In the genomic region with DNA sequence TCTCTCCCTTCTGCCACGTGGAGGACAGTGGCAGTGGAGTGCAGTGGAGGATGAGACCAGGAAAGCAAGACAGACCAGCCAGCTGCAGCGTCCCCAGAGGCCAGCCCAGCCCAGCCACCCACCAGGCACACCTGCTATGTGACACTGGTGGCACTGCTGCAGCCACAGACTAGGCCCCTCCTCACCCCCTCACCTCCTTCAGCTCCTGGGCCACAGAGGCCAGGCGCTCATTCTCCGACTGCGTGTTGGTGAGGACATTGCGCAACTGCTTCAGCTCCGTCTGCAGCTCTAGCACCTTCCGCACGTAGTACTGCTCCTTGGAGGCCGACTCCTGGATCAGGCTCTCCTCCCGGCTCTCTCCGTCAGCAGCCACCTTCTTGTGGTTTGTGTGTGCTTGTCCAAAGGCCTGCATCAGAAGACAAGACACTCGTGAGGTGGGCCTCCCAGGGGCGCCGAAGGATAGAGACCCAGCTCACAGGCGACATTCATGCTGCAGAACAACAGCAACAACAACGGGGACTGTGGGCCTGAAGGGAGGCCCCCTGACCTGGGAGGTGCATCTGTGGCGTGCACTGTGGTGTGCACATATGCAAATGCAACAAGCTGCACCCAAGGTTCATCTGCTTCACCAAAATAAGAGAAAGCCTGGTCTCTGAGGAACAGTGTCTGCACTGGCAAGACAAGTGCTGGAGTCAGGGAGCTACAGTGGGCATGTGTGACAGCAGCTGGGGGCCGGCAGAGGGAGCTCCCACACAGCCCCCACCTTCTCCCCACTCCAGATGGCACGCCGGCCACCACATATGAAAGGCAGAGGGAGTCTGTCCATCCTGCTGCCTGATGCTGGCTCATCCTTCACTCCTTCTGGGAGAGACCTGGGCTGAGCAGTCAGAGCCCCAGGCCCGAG, we compare ENCODE assay signal across 8 cellular contexts. TPM values are rescaled to one million over a fixed set of nuclear protein-coding genes. Genes with fewer than 3 reads are reported as not detected.
DNase-seq lines count a peak whose midpoint lies in the region; ATAC-seq and TF ChIP-seq lines count a peak whose summit lies in the region.

No MANE protein-coding gene starts in this region.

- H3K27me3 ChIP-seq in BE2C (no peaks in the 10 kb centered on the region), iPS-15b (ENCODE audit: control insufficient read depth, insufficient read depth, low read length) (no peaks in the 10 kb centered on the region)

- H3K4me1 ChIP-seq in BE2C (peaks cover 6% of the 10 kb centered on the region; the same call in 1 of the 2 replicates), iPS-15b (ENCODE audit: control insufficient read depth, insufficient read depth, low read length) (no peaks in the 10 kb centered on the region)

- peaks cover 41% of the 10 kb centered on the region for H3K36me3 ChIP-seq in BE2C
- H3K36me3 ChIP-seq in iPS-15b (ENCODE audit: control insufficient read depth, insufficient read depth, low read length): peaks cover 24% of the 10 kb centered on the region

- TF ChIP-seq CTCF in BE2C (IDR thresholded peaks at IDR 0.05; ENCODE audit: low read depth, low read length): peak; percentile 66

- H3K9me3 ChIP-seq in BE2C (no peaks in the 10 kb centered on the region), iPS-15b (ENCODE audit: control insufficient read depth, insufficient read depth, low read length) (no peaks in the 10 kb centered on the region)

- in situ Hi-C loops in KBM-7 (cut with MboI; ENCODE audit: low pct_unique_long_range_greater_than_20kb, low sequenced_read_pairs): no loop called here

- H3K9ac ChIP-seq in iPS-15b (ENCODE audit: low read depth, low read length): peak overlapping the region; percentile 60

- DNase-seq in BE2C (peak; percentile 66), KG1 (lab: John Stamatoyannopoulos, UW) (no peak), NCI-H187 (lab: John Stamatoyannopoulos, UW) (no peak), KBM-7 (no peak)

- peak; percentile 74 for ATAC-seq in GM19035 (IDR thresholded peaks at IDR 0.05; ENCODE audit: unreplicated experiment)
- peak; percentile 83 for ATAC-seq in HG03108 (IDR thresholded peaks at IDR 0.05; ENCODE audit: unreplicated experiment)
- ATAC-seq in SK-N-SH treated with all-trans-retinoic acid at 6 μM for 48 hours: peak; percentile 76

- no peak overlapping the region for H3K4me3 ChIP-seq in BE2C (ENCODE audit: low read depth, low read length)
- no peak overlapping the region for H3K4me3 ChIP-seq in iPS-15b (ENCODE audit: low read depth, low read length)

TF ChIP-seq in SK-N-SH treated with all-trans-retinoic acid at 6 μM for 48 hours, 23 proteins besides CTCF, POLR2A, EP300 and RAD21:
- TF ChIP-seq OSR1 (CRISPR knock-in tag; IDR thresholded peaks at IDR 0.05): no peak
- no peak for TF ChIP-seq ZNF565 (CRISPR knock-in tag; conservative IDR thresholded peaks at IDR 0.05; ENCODE audit: low read depth)
- no peak for TF ChIP-seq ZNF8 (CRISPR knock-in tag; IDR thresholded peaks at IDR 0.05)
- TF ChIP-seq, protein P1, sequence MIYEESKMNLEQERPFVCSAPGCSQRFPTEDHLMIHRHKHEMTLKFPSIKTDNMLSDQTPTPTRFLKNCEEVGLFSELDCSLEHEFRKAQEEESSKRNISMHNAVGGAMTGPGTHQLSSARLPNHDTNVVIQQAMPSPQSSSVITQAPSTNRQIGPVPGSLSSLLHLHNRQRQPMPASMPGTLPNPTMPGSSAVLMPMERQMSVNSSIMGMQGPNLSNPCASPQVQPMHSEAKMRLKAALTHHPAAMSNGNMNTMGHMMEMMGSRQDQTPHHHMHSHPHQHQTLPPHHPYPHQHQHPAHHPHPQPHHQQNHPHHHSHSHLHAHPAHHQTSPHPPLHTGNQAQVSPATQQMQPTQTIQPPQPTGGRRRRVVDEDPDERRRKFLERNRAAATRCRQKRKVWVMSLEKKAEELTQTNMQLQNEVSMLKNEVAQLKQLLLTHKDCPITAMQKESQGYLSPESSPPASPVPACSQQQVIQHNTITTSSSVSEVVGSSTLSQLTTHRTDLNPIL (CRISPR knock-in tag; IDR thresholded peaks at IDR 0.05; ENCODE audit: low read depth): no peak
- TF ChIP-seq ESRRG (CRISPR knock-in tag; IDR thresholded peaks at IDR 0.05): no peak
- no peak for TF ChIP-seq PPARA (CRISPR knock-in tag; IDR thresholded peaks at IDR 0.05; ENCODE audit: borderline replicate concordance)

RNA-seq across cellular contexts. Expression of gene BICD2, which starts 35.5 kb away (rescaled TPM):
- polyA plus RNA-seq in BE2C (2012; ENCODE audit: insufficient read depth, insufficient read length, low read depth): 49.5 TPM

RNA-seq across cellular contexts. Expression of gene IPPK, which starts 59.2 kb away (rescaled TPM):
- polyA plus RNA-seq in BE2C (2012; ENCODE audit: insufficient read depth, insufficient read length, low read depth): 17.6 TPM
